8 cellular contexts compared by ENCODE assay signal in the genomic region with DNA sequence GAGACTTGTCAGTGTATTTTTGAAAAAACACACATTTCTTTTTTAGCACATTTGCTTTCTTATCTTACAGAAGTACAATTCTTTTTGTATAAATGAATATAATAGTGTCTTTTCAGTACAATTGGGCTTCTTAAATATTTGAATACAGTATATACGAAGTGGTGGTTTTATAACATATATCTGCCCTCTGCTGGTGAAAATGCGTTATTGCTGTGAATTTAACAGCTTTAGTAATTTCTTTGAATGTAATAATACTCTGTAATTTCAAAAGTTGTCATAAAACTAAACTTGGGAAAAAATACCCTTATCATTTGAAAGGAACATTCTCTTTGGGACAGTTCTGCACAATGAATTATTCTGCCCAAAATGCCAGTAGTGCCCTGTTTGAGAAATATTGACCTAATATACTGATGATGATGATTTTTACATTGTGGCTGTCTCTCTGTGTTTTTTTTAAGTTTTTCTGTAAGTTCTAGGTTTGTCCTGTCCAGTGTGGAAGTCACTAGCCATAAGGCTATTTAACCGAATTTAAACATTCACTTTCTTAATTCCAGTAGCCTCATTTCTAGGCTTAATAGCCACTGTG. TPM values are rescaled to one million over a fixed set of nuclear protein-coding genes. Genes with fewer than 3 reads are reported as not detected.
A peak's percentile ranks its signal among the peaks of the same experiment; 100 is the strongest.
DNase-seq lines count a peak whose midpoint lies in the region; ATAC-seq, FAIRE-seq and TF ChIP-seq lines count a peak whose summit lies in the region.

No MANE protein-coding gene starts in this region.

- H3K27me3 ChIP-seq in BJ (ENCODE audit: control insufficient read depth, insufficient read depth, low read length) (no peaks in the 10 kb centered on the region), breast epithelium (no peaks in the 10 kb centered on the region), liver (ENCODE audit: control insufficient read depth in 4 of 4, insufficient read depth in 4 of 4, low read length in 3 of 4) (no peaks in the 10 kb centered on the region)

- no peak for FAIRE-seq in GM12892 (lab: Jason Lieb, UNC)

- H3K27ac ChIP-seq in breast epithelium (no peak overlapping the region), liver (ENCODE audit: low read depth in 1 of 2, low read length in 2 of 2) (no peak overlapping the region)

- no peaks in the 10 kb centered on the region for H3K4me1 ChIP-seq in breast epithelium
- peaks cover 0 to 16% (median under 1%) of the 10 kb centered on the region in 4 donors for H3K4me1 ChIP-seq in liver (ENCODE audit: control insufficient read depth in 4 of 4, insufficient read depth in 4 of 4, low read length in 3 of 4)

- DNase-seq in BJ (ENCODE audit: low read depth): no peak
- DNase-seq in NCI-H2227 treated with DMSO at 0.1 percent for 48 hours (lab: John Stamatoyannopoulos, UW): peak; percentile 12
- no peak for DNase-seq in breast epithelium (ENCODE audit: low spot score in 2 of 2)
- no peak for DNase-seq in GM12892 (ENCODE audit: insufficient read length)

- CTCF ChIA-PET in BJ (lab: Yijun Ruan, JAX): interaction anchor here (0.8 to 3.7 kb wide), 21 partner anchors 9 to 465 kb away, joined by 3 to 18 read pairs (median 4); a partner anchor contains a TSS

- H3K36me3 ChIP-seq in BJ (ENCODE audit: control insufficient read depth, insufficient read depth, low read length) (no peaks in the 10 kb centered on the region), breast epithelium (no peaks in the 10 kb centered on the region), liver (ENCODE audit: control insufficient read depth in 4 of 4, insufficient read depth in 3 of 4, low read depth in 1 of 4, low read length in 3 of 4) (no peaks in the 10 kb centered on the region)

- TF ChIP-seq RAD21 in liver (IDR thresholded peaks at IDR 0.05): peak; percentile 75 to 79

- POLR2A ChIA-PET in BJ (lab: Charles Lee): no interaction called here

- H3K4me3 ChIP-seq in BJ (ENCODE audit: low read depth, low read length) (no peak overlapping the region), breast epithelium (no peak overlapping the region), liver (ENCODE audit: low read depth in 1 of 3, low read length in 3 of 3) (no peak overlapping the region)

- WGBS in liver: 21% methylated on average over 3 of the region's 3 CpGs

- no peak overlapping the region for H3K9ac ChIP-seq in liver (ENCODE audit: low read depth in 1 of 2, low read length in 2 of 2)

- TF ChIP-seq CTCF in BJ (IDR thresholded peaks at IDR 0.05; ENCODE audit: insufficient read depth, low read depth, low read length) (peak; percentile 55; the same call in 1 of the 2 replicates), breast epithelium (IDR thresholded peaks at IDR 0.05) (peak; percentile 40 to 64 (median 63)), liver (IDR thresholded peaks at IDR 0.05; ENCODE audit: low read depth, low read length, missing input control) (peak; percentile 72)

- H3K9me3 ChIP-seq in breast epithelium (no peaks in the 10 kb centered on the region), liver (ENCODE audit: control insufficient read depth in 4 of 4, low read length in 3 of 4) (no peaks in the 10 kb centered on the region)

- ATAC-seq in GM18870 (IDR thresholded peaks at IDR 0.05; ENCODE audit: unreplicated experiment): peak; percentile 43
- ATAC-seq in GM19023 (IDR thresholded peaks at IDR 0.05; ENCODE audit: unreplicated experiment): no peak
- ATAC-seq in HG03139 (IDR thresholded peaks at IDR 0.05; ENCODE audit: unreplicated experiment): no peak

- TF ChIP-seq POLR2A in breast epithelium (IDR thresholded peaks at IDR 0.05) (no peak), GM12892 (IDR thresholded peaks at IDR 0.05; ENCODE audit: low read depth, low read length) (no peak)

- intact Hi-C loops in breast epithelium (cut with DNase I; ENCODE audit: low total_unique reads): no loop called here

TF ChIP-seq in liver, 16 proteins besides CTCF, POLR2A, EP300 and RAD21:
- TF ChIP-seq JUND (IDR thresholded peaks at IDR 0.05) (no peak), FOXA1 (IDR thresholded peaks at IDR 0.05) (no peak), SP1 (IDR thresholded peaks at IDR 0.05) (no peak), FOXA2 (IDR thresholded peaks at IDR 0.05) (no peak), GABPA (IDR thresholded peaks at IDR 0.05 in 1 of 2, conservative IDR thresholded peaks at IDR 0.05 in 1 of 2) (no peak), RXRA (IDR thresholded peaks at IDR 0.05) (no peak)
- TF ChIP-seq, protein P1, sequence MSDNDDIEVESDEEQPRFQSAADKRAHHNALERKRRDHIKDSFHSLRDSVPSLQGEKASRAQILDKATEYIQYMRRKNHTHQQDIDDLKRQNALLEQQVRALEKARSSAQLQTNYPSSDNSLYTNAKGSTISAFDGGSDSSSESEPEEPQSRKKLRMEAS (IDR thresholded peaks at IDR 0.05): no peak
- TF ChIP-seq, protein P2, sequence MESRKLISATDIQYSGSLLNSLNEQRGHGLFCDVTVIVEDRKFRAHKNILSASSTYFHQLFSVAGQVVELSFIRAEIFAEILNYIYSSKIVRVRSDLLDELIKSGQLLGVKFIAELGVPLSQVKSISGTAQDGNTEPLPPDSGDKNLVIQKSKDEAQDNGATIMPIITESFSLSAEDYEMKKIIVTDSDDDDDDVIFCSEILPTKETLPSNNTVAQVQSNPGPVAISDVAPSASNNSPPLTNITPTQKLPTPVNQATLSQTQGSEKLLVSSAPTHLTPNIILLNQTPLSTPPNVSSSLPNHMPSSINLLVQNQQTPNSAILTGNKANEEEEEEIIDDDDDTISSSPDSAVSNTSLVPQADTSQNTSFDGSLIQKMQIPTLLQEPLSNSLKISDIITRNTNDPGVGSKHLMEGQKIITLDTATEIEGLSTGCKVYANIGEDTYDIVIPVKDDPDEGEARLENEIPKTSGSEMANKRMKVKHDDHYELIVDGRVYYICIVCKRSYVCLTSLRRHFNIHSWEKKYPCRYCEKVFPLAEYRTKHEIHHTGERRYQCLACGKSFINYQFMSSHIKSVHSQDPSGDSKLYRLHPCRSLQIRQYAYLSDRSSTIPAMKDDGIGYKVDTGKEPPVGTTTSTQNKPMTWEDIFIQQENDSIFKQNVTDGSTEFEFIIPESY (IDR thresholded peaks at IDR 0.05): no peak
- TF ChIP-seq, protein P3, sequence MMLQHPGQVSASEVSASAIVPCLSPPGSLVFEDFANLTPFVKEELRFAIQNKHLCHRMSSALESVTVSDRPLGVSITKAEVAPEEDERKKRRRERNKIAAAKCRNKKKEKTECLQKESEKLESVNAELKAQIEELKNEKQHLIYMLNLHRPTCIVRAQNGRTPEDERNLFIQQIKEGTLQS (IDR thresholded peaks at IDR 0.05): no peak

RNA-seq across cellular contexts. Expression of a gene that starts 19.0 kb away (rescaled TPM):
- polyA plus RNA-seq in BJ (2011; rRNA removed) (23.3 and 24.6 TPM in 2 replicates), liver (10 to 100 TPM in 1 of 2 donors, 1 to 10 TPM in 1; 9.3 to 12.9 TPM)
- polyA minus RNA-seq in BJ (2011; rRNA and poly(A)+ RNA removed): 20.1 and 22.8 TPM in 2 replicates
- total RNA-seq in breast epithelium (10 to 100 TPM; 22.0 to 36.6 (median 27.1) TPM), liver (10 to 100 TPM; 12.6 to 13.3 TPM)
- polyA plus RNA-seq in GM12892 (2012; ENCODE audit: missing spikeins): 19.6 TPM
